8 cellular contexts compared by ENCODE assay signal in genomic region chr6:7617954-7618764, GRCh38. TPM values are rescaled to one million over a fixed set of nuclear protein-coding genes. Genes with fewer than 3 reads are reported as not detected.
DNase-seq lines count a peak whose midpoint lies in the region; ATAC-seq, FAIRE-seq and TF ChIP-seq lines count a peak whose summit lies in the region.

No MANE protein-coding gene starts in this region.

- no TSS peak for BruUV-seq in HepG2 (replicated peaks; lab: Mats Ljungman, UMichigan)

- TF ChIP-seq EP300 in HepG2 (IDR thresholded peaks at IDR 0.05; ENCODE audit: low read depth in 2 of 2, low read length in 2 of 2) (no peak), HepG2 (CRISPR knock-in tag; IDR thresholded peaks at IDR 0.05; ENCODE audit: borderline replicate concordance) (no peak)

- FAIRE-seq in HepG2 (lab: Jason Lieb, UNC), result no peak

- no peak overlapping the region for H3K27ac Mint-ChIP-seq in activated CD8-positive, alpha-beta T cell treated with anti-CD3 and anti-CD28 coated beads for 36 hours

- no peaks in the 10 kb centered on the region for H3K9me3 Mint-ChIP-seq in activated CD8-positive, alpha-beta T cell treated with anti-CD3 and anti-CD28 coated beads for 36 hours

- CTCF ChIA-PET in activated CD8-positive, alpha-beta T cell treated with anti-CD3 and anti-CD28 coated beads for 36 hours (lab: Charles Lee), result interaction anchor here (1.4 to 1.5 kb wide), 2 partner anchors 343 to 601 kb away, joined by 4 to 7 read pairs; no protein-coding TSS in a partner anchor
- CTCF ChIA-PET in HepG2 (lab: Yijun Ruan, JAX; ENCODE audit: low intra/inter-chr PET ratio, low total read pairs), result no interaction called here

- TF ChIP-seq POLR2A in HepG2 (IDR thresholded peaks at IDR 0.05; ENCODE audit: insufficient read depth in 1 of 2, low read depth in 2 of 2, low read length in 2 of 2), result no peak

- no peak overlapping the region for H3K4me3 ChIP-seq in HepG2 (replicated peaks in 1 of 3; ENCODE audit: insufficient read depth in 1 of 3, low read depth in 2 of 3, low read length in 3 of 3)

- H3K4me1 ChIP-seq in HepG2 (ENCODE audit: insufficient read depth, low read length), result peaks cover 28% of the 10 kb centered on the region

- DNase-seq in stimulated activated CD4-positive, alpha-beta T cell treated with anti-CD3 and anti-CD28 coated beads, Interleukin-15, amount 100 ng/mL, for 24 hours, result peak; percentile 19
- no peak for DNase-seq in stimulated activated CD4-positive, alpha-beta T cell treated with anti-CD3 and anti-CD28 coated beads, Interleukin-4, amount 100 ng/mL, for 24 hours
- DNase-seq in HPDE6-E6E7 (ENCODE audit: extremely low spot score) (peak; percentile 55), HepG2 (ENCODE audit: low spot score) (no peak), NCI-H187 (lab: John Stamatoyannopoulos, UW) (no peak), NCI-H1436 (lab: John Stamatoyannopoulos, UW) (no peak)
- DNase-seq in activated CD8-positive, alpha-beta T cell treated with anti-CD3 and anti-CD28 coated beads for 36 hours, result peak; percentile 27

- peaks cover 15% of the 10 kb centered on the region for H3K4me1 Mint-ChIP-seq in activated CD8-positive, alpha-beta T cell treated with anti-CD3 and anti-CD28 coated beads for 36 hours (ENCODE audit: low read depth)

- H3K79me2 ChIP-seq in HepG2 (ENCODE audit: insufficient read depth, low read length), result no peaks in the 10 kb centered on the region

- H3K36me3 ChIP-seq in HepG2 (replicated peaks in 1 of 2; ENCODE audit: control insufficient read depth in 1 of 2, insufficient read depth in 2 of 2, low read length in 2 of 2), result no peaks in the 10 kb centered on the region

- H3K27me3 Mint-ChIP-seq in activated CD8-positive, alpha-beta T cell treated with anti-CD3 and anti-CD28 coated beads for 36 hours, result peaks cover 4% of the 10 kb centered on the region

- TF ChIP-seq RAD21 in HepG2 (CRISPR knock-in tag; IDR thresholded peaks at IDR 0.05), result no peak

- POLR2A ChIA-PET in activated CD8-positive, alpha-beta T cell treated with anti-CD3 and anti-CD28 coated beads for 36 hours (lab: Charles Lee), result interaction anchor here (1.4 kb wide), 1 partner anchor 29 kb away, joined by 3 read pairs; the partner anchor contains the start of gene SNRNP48
- POLR2A ChIA-PET in HepG2 (lab: Yijun Ruan, JAX), result no interaction called here

- peak; percentile 77 for ATAC-seq in activated CD8-positive, alpha-beta T cell treated with anti-CD3 and anti-CD28 coated beads for 36 hours
- peak; percentile 15 for ATAC-seq in HepG2
- no peak for ATAC-seq in HG03520 (IDR thresholded peaks at IDR 0.05; ENCODE audit: unreplicated experiment)

- intact Hi-C loops in activated CD8-positive, alpha-beta T cell treated with anti-CD3 and anti-CD28 coated beads for 36 hours (cut with micrococcal nuclease), result loop anchor here (10.0 kb wide), 1 partner anchor 203 kb away; no protein-coding TSS in a partner anchor
- intact Hi-C loops in HepG2 (cut with micrococcal nuclease; ENCODE audit: unreplicated experiment), result loop anchor here (5.0 kb wide), 1 partner anchor 281 kb away; no protein-coding TSS in a partner anchor

- no peaks in the 10 kb centered on the region for H4K20me1 ChIP-seq in HepG2 (ENCODE audit: insufficient read depth, low read length)

- H3K27me3 ChIP-seq in HepG2 (ENCODE audit: control insufficient read depth in 1 of 2, insufficient read depth in 2 of 2, low read length in 2 of 2), result peaks cover 0 to 22% of the 10 kb centered on the region in 2 experiments; a peak in 3 of 5 replicates

- H3K4me3 Mint-ChIP-seq in activated CD8-positive, alpha-beta T cell treated with anti-CD3 and anti-CD28 coated beads for 36 hours, result no peak overlapping the region

- 33% methylated on average over 11 of the region's 11 CpGs for WGBS in HepG2 (ENCODE audit: low lambda C conversion rate)

- H2AFZ ChIP-seq in HepG2 (ENCODE audit: low read length), result no peak overlapping the region

- peak overlapping the region; percentile 7; the same call in 1 of the 2 replicates for H3K9ac ChIP-seq in HepG2 (ENCODE audit: insufficient read depth, low read depth, low read length)

- no peak overlapping the region for H3K27ac ChIP-seq in HepG2 (ENCODE audit: extremely low read length, insufficient read depth, low read length)

- TF ChIP-seq CTCF in activated CD8-positive, alpha-beta T cell treated with anti-CD3 and anti-CD28 coated beads for 36 hours (IDR thresholded peaks at IDR 0.05), result no peak
- TF ChIP-seq CTCF in HepG2 (CRISPR knock-in tag; IDR thresholded peaks at IDR 0.05), result no peak

- in situ Hi-C loops in HepG2 (cut with HindIII; ENCODE audit: extremely low pct_ligation_motif_present, low pct_unique_long_range_greater_than_20kb), result loop anchor here (10.0 to 25.0 kb wide), 2 partner anchors 333 to 931 kb away; no protein-coding TSS in a partner anchor

- H3K36me3 Mint-ChIP-seq in activated CD8-positive, alpha-beta T cell treated with anti-CD3 and anti-CD28 coated beads for 36 hours (ENCODE audit: low read depth), result no peaks in the 10 kb centered on the region

- H3K9me3 ChIP-seq in HepG2 (ENCODE audit: low read length), result no peaks in the 10 kb centered on the region

- no peak overlapping the region for H3K4me2 ChIP-seq in HepG2 (ENCODE audit: low read depth, low read length)

TF ChIP-seq in HepG2, 621 proteins besides CTCF, POLR2A, EP300 and RAD21:
- TF ChIP-seq KDM5A (IDR thresholded peaks at IDR 0.05; ENCODE audit: borderline replicate concordance, low read length) (no peak), STAG1 (CRISPR knock-in tag; IDR thresholded peaks at IDR 0.05) (0 out of 2 replicates have a peak, but pooled peaks have one; percentile 3)

RNA-seq across cellular contexts. Expression of gene SNRNP48, which starts 28.2 kb away (rescaled TPM):
- 10 to 100 TPM; 19.8 to 22.4 TPM for total RNA-seq in activated CD8-positive, alpha-beta T cell treated with anti-CD3 and anti-CD28 coated beads for 36 hours
- total RNA-seq in HepG2 (2016; rRNA removed; fragmentation: Illumina TruSeq; extraction: Trizol), result 47.5 and 82.0 TPM in 2 replicates
- 4.5 and 5.3 TPM in 2 replicates for total RNA-seq in HepG2 (2016; cell fraction: cytosol; rRNA removed; fragmentation: Illumina TruSeq; extraction: Trizol; ENCODE audit: low read depth)
- 53.2 and 86.1 TPM in 2 replicates for total RNA-seq in HepG2 (2016; cell fraction: insoluble cytoplasmic fraction; rRNA removed; fragmentation: Illumina TruSeq; extraction: Trizol)
- 13.9 and 17.5 TPM in 2 replicates for total RNA-seq in HepG2 (2016; cell fraction: membrane; rRNA removed; fragmentation: Illumina TruSeq; extraction: Trizol)
- total RNA-seq in HepG2 (2016; cell fraction: nucleus; rRNA removed; fragmentation: Illumina TruSeq; extraction: Trizol), result 32.5 and 36.4 TPM in 2 replicates
- 11.6 and 17.5 TPM in 2 replicates for polyA plus RNA-seq in HepG2 (2011; rRNA removed)
- 7.7 and 8.9 TPM in 2 replicates for polyA plus RNA-seq in HepG2 (2011; cell fraction: cytosol; rRNA removed)
- 7.9 and 11.5 TPM in 2 replicates for polyA plus RNA-seq in HepG2 (2011; cell fraction: nucleus; rRNA removed)
- polyA plus RNA-seq in HepG2 (2012), result 12.4 and 15.5 TPM in 2 replicates
- 2.1 and 2.4 TPM in 2 replicates for polyA plus RNA-seq in HepG2 (2016; cell fraction: cytosol; fragmentation: Illumina TruSeq; extraction: Trizol; ENCODE audit: low read depth)
- 53.9 and 61.3 TPM in 2 replicates for polyA plus RNA-seq in HepG2 (2016; cell fraction: insoluble cytoplasmic fraction; fragmentation: Illumina TruSeq; extraction: Trizol; ENCODE audit: low read depth)
- polyA plus RNA-seq in HepG2 (2016; cell fraction: membrane; fragmentation: Illumina TruSeq; extraction: Trizol; ENCODE audit: low read depth), result 6.2 and 7.3 TPM in 2 replicates
- 40.0 and 41.7 TPM in 2 replicates for polyA plus RNA-seq in HepG2 (2016; cell fraction: nucleus; fragmentation: Illumina TruSeq; extraction: Trizol; ENCODE audit: insufficient read depth, low read depth)
- polyA minus RNA-seq in HepG2 (2011; rRNA and poly(A)+ RNA removed; ENCODE audit: low replicate concordance), result 7.8 and 10.6 TPM in 2 replicates
- polyA minus RNA-seq in HepG2 (2011; cell fraction: cytosol; rRNA and poly(A)+ RNA removed), result 9.2 and 11.9 TPM in 2 replicates
- polyA minus RNA-seq in HepG2 (2011; cell fraction: nucleus; rRNA and poly(A)+ RNA removed), result 28.1 and 32.1 TPM in 2 replicates

Comparison
In these comparisons a context has a peak if more than half of its experiments do, and no peak if none do; other contexts are left out.
1. DNase-seq: peak in stimulated activated CD4-positive, alpha-beta T cell treated with anti-CD3 and anti-CD28 coated beads, Interleukin-15, amount 100 ng/mL, for 24 hours (single experiment), HPDE6-E6E7 (single experiment) and activated CD8-positive, alpha-beta T cell treated with anti-CD3 and anti-CD28 coated beads for 36 hours (single experiment); none in stimulated activated CD4-positive, alpha-beta T cell treated with anti-CD3 and anti-CD28 coated beads, Interleukin-4, amount 100 ng/mL, for 24 hours (single experiment), HepG2 (single experiment), NCI-H187 (0 of 2) and NCI-H1436 (single experiment).